In the genomic region with DNA sequence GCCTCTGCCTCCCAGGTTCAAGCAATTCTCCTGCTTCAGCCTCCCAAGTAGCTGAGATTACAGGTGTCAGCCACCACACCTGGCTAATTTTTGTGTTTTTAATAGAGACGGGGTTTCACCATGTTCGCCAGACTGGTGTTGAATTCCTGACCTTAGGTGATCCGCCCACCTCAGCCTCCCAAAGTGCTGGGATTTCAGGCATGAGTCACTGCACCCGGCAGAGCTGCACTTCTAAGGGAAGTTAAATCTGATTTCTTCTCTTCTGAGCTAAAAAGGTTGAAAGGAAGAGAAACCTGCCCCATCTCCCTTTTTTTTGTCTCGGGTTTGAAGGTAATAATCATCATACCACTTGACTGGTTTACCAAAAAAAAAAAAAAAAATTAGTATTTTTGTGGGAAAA, we compare ENCODE assay signal across 8 cellular contexts. TPM values are rescaled to one million over a fixed set of nuclear protein-coding genes. Genes with fewer than 3 reads are reported as not detected.
DNase-seq lines count a peak whose midpoint lies in the region; ATAC-seq, FAIRE-seq and TF ChIP-seq lines count a peak whose summit lies in the region.
"Not testable (repeated sequence)": the region's sequence is repeated elsewhere in the genome, so short reads cannot be mapped to it uniquely, and the experiment has no call there.
"Had no signal": no experiment of that assay in that cellular context is flagged by ENCODE, and none has a peak within 500 bp of the region (broad histone marks: within the 10 kb centered on the region; RNA-seq: fewer than 3 reads in every experiment).

No MANE protein-coding gene starts in this region.

- H3K36me3 Mint-ChIP-seq in Calu3 (ENCODE audit: insufficient read depth, unreplicated experiment): peaks cover 44% of the 10 kb centered on the region

- not testable (repeated sequence) for H4K20me1 ChIP-seq in PC-3 (ENCODE audit: low read length); GM12878 (ENCODE audit: control insufficient read depth, insufficient read depth)
- peaks cover 24% of the 10 kb centered on the region for H4K20me1 ChIP-seq in osteoblast (ENCODE audit: insufficient read depth, low read length)

- RAD21 ChIA-PET in GM12878 (lab: Charles Lee; ENCODE audit: unreplicated experiment): interaction anchor here (0.6 to 6.4 kb wide), 10 partner anchors 8 to 244 kb away, joined by 3 to 56 read pairs (median 6); partner anchors contain the start of genes DNAJC14, RAB5B and SUOX

- H2AFZ ChIP-seq in PC-3 (ENCODE audit: low read length); GM12878 (ENCODE audit: control insufficient read depth, low read depth, low read length); osteoblast (ENCODE audit: low read length): not testable (repeated sequence)

- not testable (repeated sequence) for TF ChIP-seq POLR2A in GM12878 (IDR thresholded peaks at IDR 0.05; ENCODE audit: low read depth, low read length)

- H3K9ac ChIP-seq in PC-3 (ENCODE audit: low read length); GM12878 (ENCODE audit: control insufficient read depth, insufficient read depth, low read length): not testable (repeated sequence)

- POLR2A ChIA-PET in HEK293 (lab: Yijun Ruan, JAX): interaction anchor here (0.5 to 6.4 kb wide), 4 partner anchors 8 to 707 kb away, joined by 3 to 66 read pairs (median 4); partner anchors contain the start of gene RAB5B
- POLR2A ChIA-PET in PC-3 (lab: Charles Lee; ENCODE audit: unreplicated experiment): not testable (repeated sequence)
- POLR2A ChIA-PET in GM12878 (lab: Charles Lee): interaction anchor here (0.5 to 5.6 kb wide), 14 partner anchors 8 to 243 kb away, joined by 3 to 85 read pairs (median 4); partner anchors contain the start of genes DGKA and RAB5B

- SMC1A ChIA-PET in GM12878 (lab: Charles Lee; ENCODE audit: uncharacterized antibody, unreplicated experiment): interaction anchor here (0.7 to 3.0 kb wide), 11 partner anchors 8 to 655 kb away, joined by 3 to 37 read pairs (median 6); partner anchors contain the start of genes ORMDL2, RAB5B, SARNP and SUOX

- H3K36me3 ChIP-seq in HEK293 (ENCODE audit: control insufficient read depth in 2 of 2, insufficient read depth in 1 of 2, low read length in 2 of 2) (peaks cover 32 to 79% of the 10 kb centered on the region in 2 experiments), GM12878 (ENCODE audit: control insufficient read depth in 2 of 2, insufficient read depth in 2 of 2, low read length in 1 of 2) (peaks cover 0 to 15% of the 10 kb centered on the region in 2 experiments; a peak in 3 of 4 replicates), osteoblast (ENCODE audit: insufficient read depth, low read length) (peaks cover 44% of the 10 kb centered on the region)
- not testable (repeated sequence) for H3K36me3 ChIP-seq in PC-3 (ENCODE audit: low read depth, low read length)

- intact Hi-C loops in Calu3 (cut with micrococcal nuclease; ENCODE audit: unreplicated experiment); GM12878 (cut with micrococcal nuclease; ENCODE audit: unreplicated experiment): not testable (repeated sequence)
- intact Hi-C loops in PC-3 (cut with micrococcal nuclease): loop anchor here (1.0 kb wide), 1 partner anchor 8 kb away; the partner anchor contains the start of gene RAB5B

- CTCF ChIA-PET in Calu3 (lab: Charles Lee): interaction anchor here (0.6 to 1.3 kb wide), 4 partner anchors 14 to 243 kb away, joined by 3 to 5 read pairs (median 4); no protein-coding TSS in a partner anchor
- CTCF ChIA-PET in HEK293 (lab: Yijun Ruan, JAX): interaction anchor here (0.6 to 3.8 kb wide), 10 partner anchors 14 to 243 kb away, joined by 3 to 19 read pairs (median 4); no protein-coding TSS in a partner anchor
- CTCF ChIA-PET in PC-3 (lab: Charles Lee): not testable (repeated sequence)
- CTCF ChIA-PET in GM12878 (lab: Yijun Ruan, JAX): interaction anchor here (0.7 to 4.2 kb wide), 9 partner anchors 8 to 52 kb away, joined by 3 to 45 read pairs (median 4); partner anchors contain the start of genes RAB5B and SUOX

- TF ChIP-seq RAD21 in GM12878 (IDR thresholded peaks at IDR 0.05; ENCODE audit: insufficient read depth, low read depth, low read length): not testable (repeated sequence)

- H3K9me3 ChIP-seq in HEK293 (ENCODE audit: control insufficient read depth, insufficient read depth, low read depth, low read length); PC-3 (ENCODE audit: low read length); GM12878 (replicated peaks; ENCODE audit: control insufficient read depth, insufficient read depth, low read length); osteoblast (ENCODE audit: low read depth, low read length): not testable (repeated sequence)

- H3K4me3 Mint-ChIP-seq in Calu3 (ENCODE audit: low read depth, unreplicated experiment): not testable (repeated sequence)

- TF ChIP-seq EP300 in GM12878 (IDR thresholded peaks at IDR 0.05; ENCODE audit: borderline replicate concordance in 1 of 2, control insufficient read depth in 1 of 2, low read depth in 2 of 2, low read length in 2 of 2): not testable (repeated sequence)

- not testable (repeated sequence) for H3K4me1 ChIP-seq in HEK293 (ENCODE audit: control insufficient read depth, insufficient read depth, low read length); PC-3 (ENCODE audit: insufficient read depth, low read length); osteoblast (ENCODE audit: insufficient read depth, low read length)
- peaks cover 16% of the 10 kb centered on the region for H3K4me1 ChIP-seq in GM12878 (ENCODE audit: control insufficient read depth, insufficient read depth, low read length)

- H3K79me2 ChIP-seq in PC-3 (ENCODE audit: low read length) (peaks cover 23% of the 10 kb centered on the region), osteoblast (ENCODE audit: insufficient read depth, low read length) (peaks cover 55% of the 10 kb centered on the region)
- not testable (repeated sequence) for H3K79me2 ChIP-seq in GM12878 (ENCODE audit: control insufficient read depth, insufficient read depth, low read length)

- not testable (repeated sequence) for H3K4me3 ChIP-seq in HEK293 (ENCODE audit: low read depth, low read length); PC-3 (ENCODE audit: low read length); GM12878; epithelial cell of esophagus (ENCODE audit: low read length); osteoblast (ENCODE audit: insufficient read depth, low read length)

- in situ Hi-C loops in GM12878 (cut with MboI): not testable (repeated sequence)

- H3K27ac ChIP-seq in HEK293 (ENCODE audit: extremely low read depth, low read depth, low read length); PC-3 (ENCODE audit: low read length); osteoblast (ENCODE audit: low read depth, low read length): not testable (repeated sequence)
- H3K27ac ChIP-seq in GM12878 (ENCODE audit: control insufficient read depth, insufficient read depth): peak overlapping the region; percentile 38; the same call in 1 of the 2 replicates

- H3K27ac Mint-ChIP-seq in Calu3 (ENCODE audit: unreplicated experiment): not testable (repeated sequence)

- not testable (repeated sequence) for H3K9me3 Mint-ChIP-seq in Calu3 (ENCODE audit: low read depth, unreplicated experiment)

- not testable (repeated sequence) for H3K27me3 Mint-ChIP-seq in Calu3 (ENCODE audit: unreplicated experiment)

- H3K9me2 ChIP-seq in PC-3 (replicated peaks; ENCODE audit: low read length): not testable (repeated sequence)

- DNase-seq in Calu3: peak; percentile 38
- peak; percentile 32 for DNase-seq in PC-3
- not testable (repeated sequence) for DNase-seq in GM12878 (ENCODE audit: low read depth, low spot score); osteoblast (ENCODE audit: insufficient read length, low spot score, missing footprints)
- DNase-seq in epithelial cell of esophagus (ENCODE audit: low read depth): peak; percentile 56
- DNase-seq in kidney tubule cell (ENCODE audit: low spot score): peak; percentile 59

- peaks cover 22% of the 10 kb centered on the region for H3K4me1 Mint-ChIP-seq in Calu3 (ENCODE audit: low read depth, unreplicated experiment)

- not testable (repeated sequence) for H3F3A ChIP-seq in PC-3 (ENCODE audit: low read length, unreplicated experiment)

- not testable (repeated sequence) for H3K27me3 ChIP-seq in PC-3 (ENCODE audit: low read length); GM12878 (replicated peaks in 1 of 2; ENCODE audit: control insufficient read depth in 2 of 2, insufficient read depth in 2 of 2, low read length in 1 of 2); osteoblast (ENCODE audit: insufficient read depth, low read length)

- not testable (repeated sequence) for TF ChIP-seq CTCF in Calu3 (IDR thresholded peaks at IDR 0.05; ENCODE audit: unreplicated experiment); HEK293 (tag by site-specific recombination; IDR thresholded peaks at IDR 0.05); PC-3 (conservative IDR thresholded peaks at IDR 0.05; ENCODE audit: low read depth, low read length); GM12878 (IDR thresholded peaks at IDR 0.05 in 2 of 3, conservative IDR thresholded peaks at IDR 0.05 in 1 of 3; ENCODE audit: control insufficient read depth in 2 of 3, extremely low read depth in 1 of 3, insufficient read depth in 1 of 3, low read depth in 3 of 3, low read length in 3 of 3); epithelial cell of esophagus (IDR thresholded peaks at IDR 0.05; ENCODE audit: insufficient read depth, low read depth, low read length, missing control alignments); osteoblast (IDR thresholded peaks at IDR 0.05; ENCODE audit: extremely low read depth, low read depth, low read length)

- not testable (repeated sequence) for BruUV-seq in Calu3 (replicated peaks; lab: Mats Ljungman, UMichigan); PC-3 (replicated peaks; lab: Mats Ljungman, UMichigan); GM12878 (replicated peaks; lab: Mats Ljungman, UMichigan)

- not testable (repeated sequence) for H3K4me2 ChIP-seq in PC-3 (ENCODE audit: low read length)
- H3K4me2 ChIP-seq in GM12878 (ENCODE audit: control insufficient read depth, insufficient read depth) (peak overlapping the region; percentile 31; the same call in 1 of the 2 replicates), osteoblast (ENCODE audit: insufficient read depth, low read length) (peak overlapping the region; percentile 13)

- 57% methylated on average over 5 of the region's 5 CpGs for WGBS in GM12878 (ENCODE audit: insufficient coverage, insufficient replicate concordance, low lambda C conversion rate, missing lambda C conversion rate)

- not testable (repeated sequence) for FAIRE-seq in GM12878 (lab: Jason Lieb, UNC)

- ATAC-seq in PC-3, GM12878: not testable (repeated sequence)

RNA-seq across cellular contexts. Expression of gene RAB5B, which starts 8.0 kb away (rescaled TPM):
- 84.7 and 91.6 TPM in 2 replicates for total RNA-seq in Calu3 (2022)
- total RNA-seq in PC-3 (2014; rRNA removed): 48.8 and 50.6 TPM in 2 replicates
- total RNA-seq in GM12878 (2013; cell fraction: nucleolus; rRNA removed): 75.8 and 84.4 TPM in 2 replicates
- total RNA-seq in GM12878 (2014; rRNA removed): 28.7 and 32.8 TPM in 2 replicates
- total RNA-seq in GM12878 (2014; rRNA removed; fragmentation: Illumina TruSeq; extraction: Trizol): 29.1 and 31.8 TPM in 2 replicates
- 50.9 and 54.2 TPM in 2 replicates for total RNA-seq in GM12878 (2021)
- polyA plus RNA-seq in GM12878 (2011; ENCODE audit: low read depth): 33.1 TPM
- polyA plus RNA-seq in GM12878 (2011; rRNA removed): 149 and 150 TPM in 2 replicates
- 105 and 112 TPM in 2 replicates for polyA plus RNA-seq in GM12878 (2011; cell fraction: cytosol; rRNA removed)
- 57.0 and 68.7 TPM in 2 replicates for polyA plus RNA-seq in GM12878 (2011; cell fraction: nucleus; rRNA removed)
- 49.6 and 57.5 TPM in 2 replicates for polyA plus RNA-seq in GM12878 (2012)
- polyA plus RNA-seq in GM12878 (2014; fragmentation: Illumina TruSeq; extraction: Trizol): 66.7 and 78.2 TPM in 2 replicates
- 10 to 100 TPM in 1 of 2 experiments, 1 to 10 TPM in 1; 7.5 to 11.3 TPM for polyA plus RNA-seq in GM12878 (2014; fragmentation: Nextera tagmentation; extraction: Ambion mirVana)
- polyA plus RNA-seq in GM12878 (2014; rRNA removed): 46.0 and 53.6 TPM in 2 replicates
- polyA plus RNA-seq in GM12878 (2016; fragmentation: Nextera tagmentation; extraction: Ambion mirVana): 10 to 100 TPM; 37.2 to 38.4 TPM
- 106 and 129 TPM in 2 replicates for polyA minus RNA-seq in GM12878 (2011; rRNA and poly(A)+ RNA removed)
- polyA minus RNA-seq in GM12878 (2011; cell fraction: cytosol; rRNA and poly(A)+ RNA removed): 25.5 and 38.4 TPM in 2 replicates
- 20.3 and 27.7 TPM in 2 replicates for polyA minus RNA-seq in GM12878 (2011; cell fraction: nucleus; rRNA and poly(A)+ RNA removed)
- 82.9 and 87.5 TPM in 2 replicates for total RNA-seq in osteoblast

RNA-seq across cellular contexts. Expression of gene SUOX, which starts 15.2 kb away (rescaled TPM):
- total RNA-seq in Calu3 (2022): 31.1 and 34.9 TPM in 2 replicates
- total RNA-seq in PC-3 (2014; rRNA removed): 18.0 and 33.9 TPM in 2 replicates
- 26.0 and 28.4 TPM in 2 replicates for total RNA-seq in GM12878 (2013; cell fraction: nucleolus; rRNA removed)
- total RNA-seq in GM12878 (2014; rRNA removed): 12.9 and 13.8 TPM in 2 replicates
- total RNA-seq in GM12878 (2014; rRNA removed; fragmentation: Illumina TruSeq; extraction: Trizol): 10.0 and 11.7 TPM in 2 replicates
- 11.8 and 13.6 TPM in 2 replicates for total RNA-seq in GM12878 (2021)
- 9.2 TPM for polyA plus RNA-seq in GM12878 (2011; ENCODE audit: low read depth)
- 12.9 and 18.8 TPM in 2 replicates for polyA plus RNA-seq in GM12878 (2011; rRNA removed)
- polyA plus RNA-seq in GM12878 (2011; cell fraction: cytosol; rRNA removed): 21.6 and 28.2 TPM in 2 replicates
- polyA plus RNA-seq in GM12878 (2011; cell fraction: nucleus; rRNA removed): 32.6 and 35.8 TPM in 2 replicates
- 9.4 and 12.2 TPM in 2 replicates for polyA plus RNA-seq in GM12878 (2012)
- 11.5 and 16.5 TPM in 2 replicates for polyA plus RNA-seq in GM12878 (2014; fragmentation: Illumina TruSeq; extraction: Trizol)
- 1 to 10 TPM; 5.1 to 5.2 TPM for polyA plus RNA-seq in GM12878 (2014; fragmentation: Nextera tagmentation; extraction: Ambion mirVana)
- 12.4 and 16.1 TPM in 2 replicates for polyA plus RNA-seq in GM12878 (2014; rRNA removed)
- polyA plus RNA-seq in GM12878 (2016; fragmentation: Nextera tagmentation; extraction: Ambion mirVana): 10 to 100 TPM; 13.2 to 18.1 TPM
- polyA minus RNA-seq in GM12878 (2011; rRNA and poly(A)+ RNA removed): 25.5 and 28.8 TPM in 2 replicates
- 9.5 and 9.9 TPM in 2 replicates for polyA minus RNA-seq in GM12878 (2011; cell fraction: cytosol; rRNA and poly(A)+ RNA removed)
- 12.6 and 27.8 TPM in 2 replicates for polyA minus RNA-seq in GM12878 (2011; cell fraction: nucleus; rRNA and poly(A)+ RNA removed)
- total RNA-seq in osteoblast: 12.3 and 13.0 TPM in 2 replicates

RNA-seq across cellular contexts. Expression of gene CDK2, which starts 15.3 kb away (rescaled TPM):
- 68.9 and 76.4 TPM in 2 replicates for total RNA-seq in Calu3 (2022)
- total RNA-seq in PC-3 (2014; rRNA removed): 63.0 and 68.2 TPM in 2 replicates
- total RNA-seq in GM12878 (2013; cell fraction: nucleolus; rRNA removed): 60.8 and 61.4 TPM in 2 replicates
- total RNA-seq in GM12878 (2014; rRNA removed): 90.6 and 92.5 TPM in 2 replicates
- 73.1 and 84.5 TPM in 2 replicates for total RNA-seq in GM12878 (2014; rRNA removed; fragmentation: Illumina TruSeq; extraction: Trizol)
- total RNA-seq in GM12878 (2021): 85.8 and 85.9 TPM in 2 replicates
- 46.5 TPM for polyA plus RNA-seq in GM12878 (2011; ENCODE audit: low read depth)
- polyA plus RNA-seq in GM12878 (2011; rRNA removed): 93.1 and 138 TPM in 2 replicates
- 105 and 145 TPM in 2 replicates for polyA plus RNA-seq in GM12878 (2011; cell fraction: cytosol; rRNA removed)
- polyA plus RNA-seq in GM12878 (2011; cell fraction: nucleus; rRNA removed): 87.9 and 122 TPM in 2 replicates
- polyA plus RNA-seq in GM12878 (2012): 57.9 and 69.0 TPM in 2 replicates
- polyA plus RNA-seq in GM12878 (2014; fragmentation: Illumina TruSeq; extraction: Trizol): 92.8 and 108 TPM in 2 replicates
- polyA plus RNA-seq in GM12878 (2014; fragmentation: Nextera tagmentation; extraction: Ambion mirVana): 10 to 100 TPM; 13.1 to 16.1 TPM
- polyA plus RNA-seq in GM12878 (2014; rRNA removed): 68.3 and 79.9 TPM in 2 replicates
- 10 to 100 TPM; 66.1 to 70.8 TPM for polyA plus RNA-seq in GM12878 (2016; fragmentation: Nextera tagmentation; extraction: Ambion mirVana)
- polyA minus RNA-seq in GM12878 (2011; rRNA and poly(A)+ RNA removed): 69.7 and 82.9 TPM in 2 replicates
- 28.1 and 49.7 TPM in 2 replicates for polyA minus RNA-seq in GM12878 (2011; cell fraction: cytosol; rRNA and poly(A)+ RNA removed)
- polyA minus RNA-seq in GM12878 (2011; cell fraction: nucleus; rRNA and poly(A)+ RNA removed): 29.0 and 34.3 TPM in 2 replicates
- 13.0 and 13.4 TPM in 2 replicates for total RNA-seq in osteoblast

RNA-seq across cellular contexts. Expression of gene PMEL, which starts 16.0 kb away (rescaled TPM):
- 1.6 and 2.1 TPM in 2 replicates for total RNA-seq in Calu3 (2022)
- 0.35 and 2.0 TPM in 2 replicates for total RNA-seq in PC-3 (2014; rRNA removed)
- total RNA-seq in GM12878 (2013; cell fraction: nucleolus; rRNA removed): 2.0 and 4.9 TPM in 2 replicates
- 0.51 and 0.71 TPM in 2 replicates for total RNA-seq in GM12878 (2014; rRNA removed)
- total RNA-seq in GM12878 (2014; rRNA removed; fragmentation: Illumina TruSeq; extraction: Trizol): 0.36 and 0.46 TPM in 2 replicates
- total RNA-seq in GM12878 (2021): 0.96 and 1.3 TPM in 2 replicates
- polyA plus RNA-seq in GM12878 (2011; ENCODE audit: low read depth): 1.0 TPM
- polyA plus RNA-seq in GM12878 (2011; rRNA removed): 1.6 TPM in 2 replicates
- 1.9 TPM in 2 replicates for polyA plus RNA-seq in GM12878 (2011; cell fraction: cytosol; rRNA removed)
- polyA plus RNA-seq in GM12878 (2011; cell fraction: nucleus; rRNA removed): 5.0 and 9.1 TPM in 2 replicates
- polyA plus RNA-seq in GM12878 (2012): 1.4 and 1.6 TPM in 2 replicates
- polyA plus RNA-seq in GM12878 (2014; fragmentation: Illumina TruSeq; extraction: Trizol): 0.81 TPM in 1 of 2 replicates, not detected in the other
- polyA plus RNA-seq in GM12878 (2014; fragmentation: Nextera tagmentation; extraction: Ambion mirVana): under 1 TPM; 0.32 to 0.33 TPM
- polyA plus RNA-seq in GM12878 (2014; rRNA removed): 0.59 and 0.90 TPM in 2 replicates
- polyA plus RNA-seq in GM12878 (2016; fragmentation: Nextera tagmentation; extraction: Ambion mirVana): 1 to 10 TPM in 1 of 2 experiments, under 1 TPM in 1; 0.53 to 1.5 TPM
- polyA minus RNA-seq in GM12878 (2011; rRNA and poly(A)+ RNA removed): 1.1 and 3.5 TPM in 2 replicates
- 0.42 TPM in 1 of 2 replicates, not detected in the other for polyA minus RNA-seq in GM12878 (2011; cell fraction: cytosol; rRNA and poly(A)+ RNA removed)
- 0.48 and 1.1 TPM in 2 replicates for polyA minus RNA-seq in GM12878 (2011; cell fraction: nucleus; rRNA and poly(A)+ RNA removed)
- 0.59 and 0.72 TPM in 2 replicates for total RNA-seq in osteoblast
- total RNA-seq: Right ventricle myocardium inferior had no signal

RNA-seq across cellular contexts. Expression of gene IKZF4, which starts 39.0 kb away (rescaled TPM):
- total RNA-seq in Calu3 (2022) (7.3 and 9.0 TPM in 2 replicates), PC-3 (2014; rRNA removed) (1.0 and 2.8 TPM in 2 replicates), GM12878 (2014; rRNA removed) (0.79 and 1.1 TPM in 2 replicates), GM12878 (2014; rRNA removed; fragmentation: Illumina TruSeq; extraction: Trizol) (0.89 and 0.92 TPM in 2 replicates), GM12878 (2021) (4.6 and 5.8 TPM in 2 replicates), osteoblast (1.2 and 2.5 TPM in 2 replicates)
- 6.5 and 7.1 TPM in 2 replicates for total RNA-seq in GM12878 (2013; cell fraction: nucleolus; rRNA removed)
- polyA plus RNA-seq in GM12878 (2011; ENCODE audit: low read depth): 1.6 TPM
- polyA plus RNA-seq in GM12878 (2011; rRNA removed) (2.2 and 2.9 TPM in 2 replicates), GM12878 (2014; fragmentation: Illumina TruSeq; extraction: Trizol) (4.9 and 5.5 TPM in 2 replicates), GM12878 (2014; fragmentation: Nextera tagmentation; extraction: Ambion mirVana) (1 to 10 TPM in 1 of 2 experiments, under 1 TPM in 1; 0.74 to 1.2 TPM), GM12878 (2014; rRNA removed) (2.8 and 3.8 TPM in 2 replicates), GM12878 (2016; fragmentation: Nextera tagmentation; extraction: Ambion mirVana) (under 1 TPM; 0.91 to 0.93 TPM)
- 2.8 and 4.0 TPM in 2 replicates for polyA plus RNA-seq in GM12878 (2011; cell fraction: cytosol; rRNA removed)
- polyA plus RNA-seq in GM12878 (2011; cell fraction: nucleus; rRNA removed): 7.1 and 7.3 TPM in 2 replicates
- 2.0 and 2.9 TPM in 2 replicates for polyA plus RNA-seq in GM12878 (2012)
- 1.4 and 3.0 TPM in 2 replicates for polyA minus RNA-seq in GM12878 (2011; rRNA and poly(A)+ RNA removed)
- polyA minus RNA-seq in GM12878 (2011; cell fraction: cytosol; rRNA and poly(A)+ RNA removed): 1.3 and 1.7 TPM in 2 replicates
- polyA minus RNA-seq in GM12878 (2011; cell fraction: nucleus; rRNA and poly(A)+ RNA removed): 1.1 and 1.7 TPM in 2 replicates
